7 cellular contexts compared by ENCODE assay signal in genomic region chr3:148992635-148993230, GRCh38. TPM values are rescaled to one million over a fixed set of nuclear protein-coding genes. Genes with fewer than 3 reads are reported as not detected.
DNase-seq lines count a peak whose midpoint lies in the region; ATAC-seq and TF ChIP-seq lines count a peak whose summit lies in the region.

No MANE protein-coding gene starts in this region.

- H3K4me1 ChIP-seq in HAP-1 (0 out of 2 replicates have a peak, but pooled peaks cover 2% of the 10 kb centered on the region), gastroesophageal sphincter (peaks cover 0 to 43% (median 7%) of the 10 kb centered on the region in 3 donors), smooth muscle cell (ENCODE audit: low read depth) (no peaks in the 10 kb centered on the region)

- TF ChIP-seq EP300 in gastroesophageal sphincter (IDR thresholded peaks at IDR 0.05): no peak

- no peaks in the 10 kb centered on the region for H4K20me1 ChIP-seq in smooth muscle cell (ENCODE audit: low read depth)

- H3F3A ChIP-seq in smooth muscle cell (ENCODE audit: low read depth): no peaks in the 10 kb centered on the region

- H3K4me3 ChIP-seq in HAP-1 (peak overlapping the region; percentile 80), gastroesophageal sphincter (peak overlapping the region; percentile 68 to 90), smooth muscle cell (peak overlapping the region; percentile 73)

- H2AFZ ChIP-seq in smooth muscle cell (ENCODE audit: low read depth): peak overlapping the region; percentile 77

- TF ChIP-seq CTCF in VCaP (conservative IDR thresholded peaks at IDR 0.05): no peak
- TF ChIP-seq CTCF in gastroesophageal sphincter (IDR thresholded peaks at IDR 0.05): no peak
- no peak for TF ChIP-seq CTCF in smooth muscle cell (IDR thresholded peaks at IDR 0.05; ENCODE audit: borderline replicate concordance, insufficient read depth, poor library complexity, severe bottlenecking)

- in situ Hi-C loops in HAP-1 (cut with MboI; ENCODE audit: low sequenced_read_pairs): no loop called here

- H3K9me3 ChIP-seq in HAP-1 (no peaks in the 10 kb centered on the region), gastroesophageal sphincter (no peaks in the 10 kb centered on the region), smooth muscle cell (replicated peaks; ENCODE audit: low read depth) (no peaks in the 10 kb centered on the region)

- WGBS in gastroesophageal sphincter (ENCODE audit: low coverage in 1 of 2), 2 donors: 81% methylated on average over 9 of the region's 10 CpGs; no CpG with 5 or more reads in 1 of the 2 donors
- 90% methylated on average over 10 of the region's 10 CpGs for WGBS in smooth muscle cell (ENCODE audit: low lambda C conversion rate)

- DNase-seq in HAP-1 (ENCODE audit: low spot score in 2 of 2): no peak
- DNase-seq in smooth muscle cell (lab: John Stamatoyannopoulos, UW; ENCODE audit: unreplicated experiment): no peak
- DNase-seq in sciatic nerve (ENCODE audit: low spot score): no peak
- no peak for DNase-seq in stimulated activated CD4-positive, alpha-beta T cell treated with anti-CD3 and anti-CD28 coated beads, Interleukin-4, amount 100 ng/mL, for 4 hours
- no peak for DNase-seq in NCI-H2227 (lab: John Stamatoyannopoulos, UW; ENCODE audit: unreplicated experiment)

- H3K27me3 ChIP-seq in HAP-1 (ENCODE audit: low read depth): no peaks in the 10 kb centered on the region
- no peaks in the 10 kb centered on the region for H3K27me3 ChIP-seq in gastroesophageal sphincter
- H3K27me3 ChIP-seq in smooth muscle cell (ENCODE audit: low read depth): no peaks in the 10 kb centered on the region

- no peak overlapping the region for H3K9ac ChIP-seq in smooth muscle cell (ENCODE audit: low read depth)

- peak overlapping the region; percentile 96 for H3K4me2 ChIP-seq in smooth muscle cell

- H3K79me2 ChIP-seq in smooth muscle cell (ENCODE audit: low read depth): no peaks in the 10 kb centered on the region

- intact Hi-C loops in sciatic nerve (cut with DNase I): no loop called here

- H3K36me3 ChIP-seq in HAP-1 (replicated peaks) (peaks cover 25% of the 10 kb centered on the region), gastroesophageal sphincter (peaks cover 3 to 39% of the 10 kb centered on the region in 2 donors), smooth muscle cell (ENCODE audit: low read depth) (no peaks in the 10 kb centered on the region)

- H3K27ac ChIP-seq in VCaP: peak overlapping the region; percentile 87
- peak overlapping the region in 3 of 4 donors; percentile 94 to 98 (median 96) for H3K27ac ChIP-seq in gastroesophageal sphincter
- H3K27ac ChIP-seq in smooth muscle cell (ENCODE audit: low read depth): no peak overlapping the region

- ATAC-seq in gastroesophageal sphincter: no peak
- no peak for ATAC-seq in sciatic nerve

- no peak for TF ChIP-seq POLR2A in gastroesophageal sphincter (IDR thresholded peaks at IDR 0.05)

RNA-seq across cellular contexts. Expression of gene GYG1, which starts 1.4 kb away (rescaled TPM):
- 100 to 1,000 TPM; 117 to 883 (median 126) TPM for total RNA-seq in gastroesophageal sphincter
- total RNA-seq in smooth muscle cell: 23.4 and 29.8 TPM in 2 replicates
- 13.6 and 15.8 TPM in 2 replicates for polyA plus RNA-seq in smooth muscle cell
- total RNA-seq in sciatic nerve: 35.2 TPM
